In the genomic region with DNA sequence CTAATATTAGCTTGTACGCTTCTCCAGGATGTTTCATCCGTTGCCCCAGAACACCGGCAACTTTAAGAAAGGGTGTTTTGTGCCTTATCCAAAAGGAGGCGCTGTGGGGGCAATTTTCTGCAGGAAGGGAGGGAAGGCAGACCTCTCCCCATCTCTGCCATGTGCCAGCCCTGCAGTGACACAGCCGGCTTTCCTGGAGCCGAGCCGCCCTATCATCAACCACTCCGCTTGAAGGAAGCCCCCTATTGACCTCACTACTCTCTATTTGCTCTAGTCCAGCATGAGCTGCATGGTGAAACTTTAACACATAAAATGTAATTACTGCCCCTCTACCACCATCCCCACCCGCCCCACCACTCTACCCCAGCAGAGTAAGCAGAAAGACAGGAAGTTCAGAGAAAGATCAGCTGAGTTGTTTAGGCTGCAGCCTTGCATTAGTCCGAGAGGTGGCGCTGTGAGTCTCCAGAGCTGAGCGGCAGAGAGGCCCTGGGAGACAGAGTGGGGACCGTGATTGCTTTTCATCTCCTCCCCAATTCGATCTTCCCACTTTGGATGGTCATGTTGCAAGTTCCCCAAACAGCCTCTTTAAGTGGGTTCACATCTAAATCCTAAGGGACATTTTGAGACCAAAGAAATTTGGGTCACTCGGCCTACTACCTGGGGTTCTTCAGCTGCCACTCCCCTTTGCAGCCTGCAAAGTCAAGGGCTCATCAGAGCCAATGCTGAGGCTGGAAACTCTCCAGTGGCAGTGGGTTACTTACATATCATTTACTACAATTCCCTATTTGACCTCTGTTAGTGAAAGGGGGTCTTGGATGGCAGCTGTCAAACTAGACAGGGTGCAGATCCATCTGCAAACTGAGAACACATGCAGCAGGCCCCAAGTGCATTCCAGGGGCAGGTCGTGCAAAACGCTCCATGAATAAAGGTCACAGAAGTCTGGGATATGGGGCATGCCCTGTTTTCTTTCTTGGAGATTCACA, we compare ENCODE assay signal across 8 cellular contexts. TPM values are rescaled to one million over a fixed set of nuclear protein-coding genes. Genes with fewer than 3 reads are reported as not detected.
DNase-seq lines count a peak whose midpoint lies in the region; ATAC-seq and TF ChIP-seq lines count a peak whose summit lies in the region.

No MANE protein-coding gene starts in this region.

- H3K4me1 Mint-ChIP-seq in naive B cell: peaks cover 0 to 5% (median 0%) of the 10 kb centered on the region in 3 donors

- DNase-seq in NCI-H82 (lab: John Stamatoyannopoulos, UW) (peak; percentile 61), activated T-cell treated with anti-CD3 and anti-CD28 coated beads for 24 hours (ENCODE audit: low read depth) (peak; percentile 49), esophagus muscularis mucosa (ENCODE audit: extremely low spot score) (no peak), naive B cell (peak; percentile 16), superior temporal gyrus (ENCODE audit: extremely low spot score) (peak; percentile 84)

- WGBS in esophagus muscularis mucosa: 37% methylated on average over 17 of the region's 17 CpGs

- intact Hi-C loops in esophagus muscularis mucosa (cut with DNase I): loop anchor here (5.0 kb wide), 1 partner anchor 79 kb away; no protein-coding TSS in a partner anchor

- H3K27me3 Mint-ChIP-seq in naive B cell: no peaks in the 10 kb centered on the region

- TF ChIP-seq EP300 in esophagus muscularis mucosa (IDR thresholded peaks at IDR 0.05): no peak

- peak overlapping the region in 3 of 6 donors; percentile 11 to 51 (median 20) for H3K27ac Mint-ChIP-seq in naive B cell

- peak; percentile 90 for TF ChIP-seq CTCF in 22Rv1 (IDR thresholded peaks at IDR 0.05)
- peak; percentile 65 to 75 (median 67) for TF ChIP-seq CTCF in esophagus muscularis mucosa (IDR thresholded peaks at IDR 0.05)

- peaks cover 0 to 9% (median 3%) of the 10 kb centered on the region in 4 donors for H3K36me3 ChIP-seq in esophagus muscularis mucosa

- peak; percentile 85 for ATAC-seq in GM18498 (IDR thresholded peaks at IDR 0.05; ENCODE audit: unreplicated experiment)
- ATAC-seq in HG03095 (IDR thresholded peaks at IDR 0.05; ENCODE audit: unreplicated experiment): peak; percentile 77
- ATAC-seq in naive B cell (ENCODE audit: low read depth in 2 of 2): peak; percentile 73 to 75

- no peak for TF ChIP-seq POLR2A in esophagus muscularis mucosa (IDR thresholded peaks at IDR 0.05; ENCODE audit: low read depth)

- no peak overlapping the region for H3K4me3 ChIP-seq in esophagus muscularis mucosa

- H3K27me3 ChIP-seq in esophagus muscularis mucosa: no peaks in the 10 kb centered on the region

- no peak overlapping the region for H3K4me3 Mint-ChIP-seq in naive B cell

- no peaks in the 10 kb centered on the region for H3K36me3 Mint-ChIP-seq in naive B cell

- H3K4me1 ChIP-seq in esophagus muscularis mucosa: peaks cover 0 to 9% (median 0%) of the 10 kb centered on the region in 4 donors

- no peaks in the 10 kb centered on the region for H3K9me3 ChIP-seq in esophagus muscularis mucosa

- H3K27ac ChIP-seq in 22Rv1 (no peak overlapping the region), esophagus muscularis mucosa (replicated peaks in 1 of 4) (no peak overlapping the region)

- peaks cover 0 to 2% (median 0%) of the 10 kb centered on the region in 7 donors for H3K9me3 Mint-ChIP-seq in naive B cell

RNA-seq across cellular contexts. Expression of a gene that starts 24.7 kb away (rescaled TPM):
- total RNA-seq in esophagus muscularis mucosa: 1 to 10 TPM; 3.4 to 6.6 (median 5.2) TPM
- polyA plus RNA-seq in naive B cell (ENCODE audit: low read depth in 6 of 6): 10 to 100 TPM; 13.5 to 20.9 (median 19.0) TPM
